Comparison of ENCODE assay signal across 11 cellular contexts in the genomic region with DNA sequence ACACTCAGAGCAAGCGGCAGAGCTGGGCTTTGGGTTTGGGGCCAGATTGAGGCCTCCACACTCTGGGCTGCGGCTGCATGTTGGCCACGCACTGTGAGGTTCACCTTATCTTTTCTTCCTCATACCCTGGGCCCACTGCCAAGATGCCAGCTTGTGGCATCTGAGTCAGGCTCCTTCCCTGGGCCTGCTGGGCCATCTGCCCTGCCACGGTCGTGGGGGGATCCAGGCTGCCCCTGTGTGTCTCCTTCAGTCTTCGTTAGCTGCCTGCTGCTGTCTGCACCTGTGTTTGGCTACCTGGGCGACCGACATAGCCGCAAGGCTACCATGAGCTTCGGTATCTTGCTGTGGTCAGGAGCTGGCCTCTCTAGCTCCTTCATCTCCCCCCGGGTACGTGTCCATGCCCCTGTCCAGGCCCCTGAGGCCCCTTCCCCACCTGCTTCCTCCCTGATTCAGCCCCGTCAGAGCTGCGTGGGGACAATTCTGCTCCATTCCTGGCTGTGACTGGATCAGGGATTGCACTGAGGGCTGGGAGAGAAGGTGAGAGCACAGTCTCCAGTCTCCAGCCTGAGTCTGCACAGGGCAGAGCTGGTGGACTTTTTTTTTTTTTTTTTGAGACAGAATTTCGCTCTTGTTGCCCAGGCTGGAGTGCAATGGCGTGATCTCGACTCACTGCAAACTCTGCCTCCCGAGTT. TPM values are rescaled to one million over a fixed set of nuclear protein-coding genes. Genes with fewer than 3 reads are reported as not detected.
DNase-seq lines count a peak whose midpoint lies in the region; ATAC-seq and TF ChIP-seq lines count a peak whose summit lies in the region.
"Had no signal": no experiment of that assay in that cellular context is flagged by ENCODE, and none has a peak within 500 bp of the region (broad histone marks: within the 10 kb centered on the region; RNA-seq: fewer than 3 reads in every experiment).

No MANE protein-coding gene starts in this region.

- CTCF ChIA-PET in GM10248 (lab: Yijun Ruan, JAX), result no interaction called here

- H3K27ac ChIP-seq in right atrium auricular region (peak overlapping the region; percentile 51 to 54), testis (no peak overlapping the region)
- H3K27ac ChIP-seq: ascending aorta, KMS-11 had no signal

- intact Hi-C loops in testis (cut with DNase I; ENCODE audit: low total_unique reads), result no loop called here

- WGBS in testis, 2 donors, result 66 to 77% methylated on average over 18 of the region's 18 CpGs

- ATAC-seq in HG03460 (IDR thresholded peaks at IDR 0.05; ENCODE audit: unreplicated experiment), result no peak

- no peaks in the 10 kb centered on the region for H3K36me3 ChIP-seq in right atrium auricular region
- H3K36me3 ChIP-seq in testis (ENCODE audit: low read depth, missing control alignments), result no peaks in the 10 kb centered on the region
- H3K36me3 ChIP-seq: ascending aorta had no signal

- H3K9me3 ChIP-seq in right atrium auricular region (no peaks in the 10 kb centered on the region), testis (no peaks in the 10 kb centered on the region)
- H3K9me3 ChIP-seq: ascending aorta had no signal

- peak; percentile 58 for DNase-seq in HT1080 (ENCODE audit: low read depth)
- peak; percentile 11 for DNase-seq in T1000 (lab: John Stamatoyannopoulos, UW)
- peak; percentile 59 for DNase-seq in right atrium auricular region (ENCODE audit: low spot score)
- DNase-seq in testis, result peak; percentile 92
- no peak for DNase-seq in occipital lobe (lab: John Stamatoyannopoulos, UW)
- no peak for DNase-seq in GM10248 (ENCODE audit: extremely low spot score)
- no peak for DNase-seq in foreskin fibroblast
- DNase-seq: OCI-M1 had no signal

- H3K4me1 ChIP-seq in right atrium auricular region (peaks cover 0 to 25% of the 10 kb centered on the region in 2 donors), testis (peaks cover 37% of the 10 kb centered on the region)
- H3K4me1 ChIP-seq: ascending aorta had no signal

- no peak for TF ChIP-seq POLR2A in testis (IDR thresholded peaks at IDR 0.05)

- TF ChIP-seq CTCF in right atrium auricular region (IDR thresholded peaks at IDR 0.05) (no peak), testis (IDR thresholded peaks at IDR 0.05) (no peak), GM10248 (IDR thresholded peaks at IDR 0.05; ENCODE audit: control extremely low read depth, extremely low read depth, low read depth, missing control alignments) (no peak), foreskin fibroblast (IDR thresholded peaks at IDR 0.05; ENCODE audit: low read depth, low read length) (no peak)

- no peak overlapping the region for H3K4me3 ChIP-seq in right atrium auricular region
- H3K4me3 ChIP-seq in testis, result no peak overlapping the region
- H3K4me3 ChIP-seq in foreskin fibroblast (ENCODE audit: low read depth in 1 of 2, low read length in 2 of 2), result no peak overlapping the region
- H3K4me3 ChIP-seq: ascending aorta had no signal

- no peaks in the 10 kb centered on the region for H3K27me3 ChIP-seq in right atrium auricular region
- no peaks in the 10 kb centered on the region for H3K27me3 ChIP-seq in testis
- H3K27me3 ChIP-seq: ascending aorta had no signal

- POLR2A ChIA-PET in GM10248 (lab: Yijun Ruan, JAX), result interaction anchor here (0.6 kb wide), 1 partner anchor 24 kb away, joined by 3 read pairs; no protein-coding TSS in a partner anchor

RNA-seq across cellular contexts. Expression of a gene that starts 11.2 kb away (rescaled TPM):
- 0.63 and 0.64 TPM in 2 replicates for total RNA-seq in HT1080 (2014; rRNA removed; shearing (Covaris generic))
- polyA plus RNA-seq in HT1080 (2015; cell fraction: cytosol; rRNA removed), result 2.2 and 2.5 TPM in 2 replicates
- 2.1 and 5.2 TPM in 2 replicates for polyA plus RNA-seq in HT1080 (2015; cell fraction: nucleus; rRNA removed)
- total RNA-seq in right atrium auricular region (not detected), testis (1 to 10 TPM in 1 of 2 donors, under 1 TPM in 1; 0.39 to 1.4 TPM), occipital lobe (0.47 TPM)
- 0.75 TPM for polyA plus RNA-seq in testis (ENCODE audit: insufficient read depth, low read depth, low replicate concordance)
- total RNA-seq: ascending aorta had no signal

RNA-seq across cellular contexts. Expression of a gene that starts 53.8 kb away (rescaled TPM):
- total RNA-seq in HT1080 (2014; rRNA removed; shearing (Covaris generic)), result 0.27 and 0.33 TPM in 2 replicates
- 0.09 and 0.67 TPM in 2 replicates for polyA plus RNA-seq in HT1080 (2015; cell fraction: cytosol; rRNA removed)
- polyA plus RNA-seq in HT1080 (2015; cell fraction: nucleus; rRNA removed), result 0.54 and 0.91 TPM in 2 replicates
- 10 to 100 TPM in 1 of 2 donors, 1 to 10 TPM in 1; 7.2 to 16.8 TPM for total RNA-seq in right atrium auricular region
- total RNA-seq in testis, result 1 to 10 TPM; 6.7 to 8.0 TPM
- polyA plus RNA-seq in testis (ENCODE audit: insufficient read depth, low read depth, low replicate concordance), result 11.5 TPM
- 15.9 TPM for total RNA-seq in occipital lobe

Comparison
In these comparisons a context has a peak if more than half of its experiments do, and no peak if none do; other contexts are left out.
1. DNase-seq: peak in HT1080 (single experiment), T1000 (single experiment), right atrium auricular region (single experiment) and testis (single experiment); none in occipital lobe (single experiment), GM10248 (single experiment) and foreskin fibroblast (0 of 2).
2. H3K27ac ChIP-seq: peak in right atrium auricular region (2 of 2); none in testis (0 of 2).